24 cellular contexts compared by ENCODE assay signal in the genomic region with DNA sequence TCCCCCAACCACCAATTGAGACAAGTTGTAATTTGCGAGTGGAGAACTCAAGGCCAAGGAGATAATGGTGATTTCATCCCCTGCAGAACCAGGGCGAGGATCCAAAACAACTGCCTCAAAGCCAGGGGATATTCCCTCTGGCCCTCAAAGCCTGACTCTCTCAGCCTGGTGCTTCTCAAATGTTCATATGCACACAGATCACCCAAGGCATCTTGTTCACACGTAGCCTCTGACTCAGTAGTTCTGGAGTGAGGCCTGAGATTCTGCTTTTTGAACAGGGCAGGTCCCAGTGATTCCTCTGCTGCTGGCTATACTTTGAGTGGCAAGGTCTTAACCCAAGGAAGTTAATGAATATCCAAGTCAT. TPM values are rescaled to one million over a fixed set of nuclear protein-coding genes. Genes with fewer than 3 reads are reported as not detected.
DNase-seq lines count a peak whose midpoint lies in the region; ATAC-seq and TF ChIP-seq lines count a peak whose summit lies in the region.
"Had no signal": no experiment of that assay in that cellular context is flagged by ENCODE, and none has a peak within 500 bp of the region (broad histone marks: within the 10 kb centered on the region; RNA-seq: fewer than 3 reads in every experiment).

No MANE protein-coding gene starts in this region.

- H3K9me3 ChIP-seq in heart right ventricle = no peaks in the 10 kb centered on the region

- intact Hi-C loops in heart right ventricle (cut with DNase I) = no loop called here

- TF ChIP-seq CTCF in fibroblast of mammary gland (conservative IDR thresholded peaks at IDR 0.05; ENCODE audit: control insufficient read depth, insufficient read depth, low read depth, low read length) (no peak), heart right ventricle (IDR thresholded peaks at IDR 0.05) (no peak)

- WGBS in heart right ventricle, 2 donors = 50 to 58% methylated on average over 3 of the region's 3 CpGs

- peak in 6 of 8 donors; percentile 4 to 76 (median 29) for ATAC-seq in heart right ventricle
- ATAC-seq in HG03342 (IDR thresholded peaks at IDR 0.05; ENCODE audit: unreplicated experiment) = no peak
- ATAC-seq: Panc1 had no signal

- H3K4me3 ChIP-seq in fibroblast of mammary gland (ENCODE audit: control insufficient read depth, low read depth, low read length) = no peak overlapping the region
- H3K4me3 ChIP-seq in heart right ventricle = no peak overlapping the region
- H3K4me3 ChIP-seq: SK-N-MC had no signal

- DNase-seq in fibroblast of mammary gland (ENCODE audit: low read depth) = peak; percentile 62
- DNase-seq in heart right ventricle = no peak
- peak; percentile 51 for DNase-seq in kidney tubule cell (ENCODE audit: low spot score)
- DNase-seq in stromal cell of bone marrow (ENCODE audit: low read depth) = peak; percentile 5
- DNase-seq in activated T-cell treated with anti-CD3 and anti-CD28 coated beads, Interleukin-2, amount 50 U/mL, for 48 hours = no peak
- no peak for DNase-seq in EL
- DNase-seq: C1 segment of cervical spinal cord; CD4-positive, alpha-beta memory T cell; COR-L47; DMS53; HCEC 1CT; MM.1S; NCI-H1694; NCI-H2029 treated with DMSO at 0.1 percent for 48 hours; NCI-H345; NCI-H510A treated with DMSO at 0.1 percent for 48 hours; SIG-M5 had no signal

- peaks cover 0 to 3% (median 0%) of the 10 kb centered on the region in 9 donors for H3K4me1 ChIP-seq in heart right ventricle

- no peaks in the 10 kb centered on the region for H3K27me3 ChIP-seq in heart right ventricle

- H3K36me3 ChIP-seq in heart right ventricle = peaks cover 0 to 31% (median 0%) of the 10 kb centered on the region in 9 donors

- H3K27ac ChIP-seq in heart right ventricle = no peak overlapping the region
- H3K27ac ChIP-seq: HL-60, KMS-11, RWPE1, SK-N-MC had no signal

RNA-seq across cellular contexts. Expression of gene WWC1, which starts 30.3 kb away (rescaled TPM):
- 1 to 10 TPM in 7 of 10 donors, under 1 TPM in 3; 0.79 to 1.7 (median 1.2) TPM for total RNA-seq in heart right ventricle
- 1 to 10 TPM in 1 of 2 donors, under 1 TPM in 1; 0.80 to 7.8 TPM for polyA plus RNA-seq in heart right ventricle
- total RNA-seq: OCI-LY7 had no signal

Comparison
In these comparisons a context has a peak if more than half of its experiments do, and no peak if none do; other contexts are left out.
1. DNase-seq: peak in fibroblast of mammary gland (single experiment), kidney tubule cell (single experiment) and stromal cell of bone marrow (single experiment); none in heart right ventricle (0 of 2), activated T-cell treated with anti-CD3 and anti-CD28 coated beads, Interleukin-2, amount 50 U/mL, for 48 hours (0 of 2) and EL (single experiment).